ENCODE assay signal across 2 cellular contexts in the genomic region with DNA sequence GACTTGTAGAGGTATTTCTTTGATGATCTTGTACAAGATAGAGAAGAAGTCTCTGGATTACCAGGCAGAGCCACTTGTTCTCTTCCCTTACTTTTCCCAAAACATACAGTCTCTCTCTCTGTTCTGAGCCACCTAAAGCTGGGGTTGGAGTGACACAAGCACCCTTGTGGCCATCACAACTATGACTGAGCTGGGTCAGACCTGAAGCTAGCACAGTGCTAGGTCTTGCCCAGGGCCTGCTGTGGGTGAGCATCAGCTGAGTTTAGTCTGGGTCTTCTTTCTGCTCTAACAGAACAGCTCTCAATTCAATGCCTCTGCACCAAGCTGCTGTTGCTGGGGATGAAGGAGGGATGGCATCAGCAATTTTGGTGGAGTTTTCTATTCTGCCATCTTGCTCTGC.
TF ChIP-seq lines count a peak whose summit lies in the region.

No MANE protein-coding gene starts in this region.

TF ChIP-seq in WTC11, 78 proteins besides CTCF, POLR2A, EP300 and RAD21:
- TF ChIP-seq ZNF138 (CRISPR knock-in tag; conservative IDR thresholded peaks at IDR 0.05) = no peak
- TF ChIP-seq, protein P1, sequence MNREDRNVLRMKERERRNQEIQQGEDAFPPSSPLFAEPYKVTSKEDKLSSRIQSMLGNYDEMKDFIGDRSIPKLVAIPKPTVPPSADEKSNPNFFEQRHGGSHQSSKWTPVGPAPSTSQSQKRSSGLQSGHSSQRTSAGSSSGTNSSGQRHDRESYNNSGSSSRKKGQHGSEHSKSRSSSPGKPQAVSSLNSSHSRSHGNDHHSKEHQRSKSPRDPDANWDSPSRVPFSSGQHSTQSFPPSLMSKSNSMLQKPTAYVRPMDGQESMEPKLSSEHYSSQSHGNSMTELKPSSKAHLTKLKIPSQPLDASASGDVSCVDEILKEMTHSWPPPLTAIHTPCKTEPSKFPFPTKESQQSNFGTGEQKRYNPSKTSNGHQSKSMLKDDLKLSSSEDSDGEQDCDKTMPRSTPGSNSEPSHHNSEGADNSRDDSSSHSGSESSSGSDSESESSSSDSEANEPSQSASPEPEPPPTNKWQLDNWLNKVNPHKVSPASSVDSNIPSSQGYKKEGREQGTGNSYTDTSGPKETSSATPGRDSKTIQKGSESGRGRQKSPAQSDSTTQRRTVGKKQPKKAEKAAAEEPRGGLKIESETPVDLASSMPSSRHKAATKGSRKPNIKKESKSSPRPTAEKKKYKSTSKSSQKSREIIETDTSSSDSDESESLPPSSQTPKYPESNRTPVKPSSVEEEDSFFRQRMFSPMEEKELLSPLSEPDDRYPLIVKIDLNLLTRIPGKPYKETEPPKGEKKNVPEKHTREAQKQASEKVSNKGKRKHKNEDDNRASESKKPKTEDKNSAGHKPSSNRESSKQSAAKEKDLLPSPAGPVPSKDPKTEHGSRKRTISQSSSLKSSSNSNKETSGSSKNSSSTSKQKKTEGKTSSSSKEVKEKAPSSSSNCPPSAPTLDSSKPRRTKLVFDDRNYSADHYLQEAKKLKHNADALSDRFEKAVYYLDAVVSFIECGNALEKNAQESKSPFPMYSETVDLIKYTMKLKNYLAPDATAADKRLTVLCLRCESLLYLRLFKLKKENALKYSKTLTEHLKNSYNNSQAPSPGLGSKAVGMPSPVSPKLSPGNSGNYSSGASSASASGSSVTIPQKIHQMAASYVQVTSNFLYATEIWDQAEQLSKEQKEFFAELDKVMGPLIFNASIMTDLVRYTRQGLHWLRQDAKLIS (CRISPR knock-in tag; IDR thresholded peaks at IDR 0.05; ENCODE audit: borderline replicate concordance) = no peak
- TF ChIP-seq, protein P2, sequence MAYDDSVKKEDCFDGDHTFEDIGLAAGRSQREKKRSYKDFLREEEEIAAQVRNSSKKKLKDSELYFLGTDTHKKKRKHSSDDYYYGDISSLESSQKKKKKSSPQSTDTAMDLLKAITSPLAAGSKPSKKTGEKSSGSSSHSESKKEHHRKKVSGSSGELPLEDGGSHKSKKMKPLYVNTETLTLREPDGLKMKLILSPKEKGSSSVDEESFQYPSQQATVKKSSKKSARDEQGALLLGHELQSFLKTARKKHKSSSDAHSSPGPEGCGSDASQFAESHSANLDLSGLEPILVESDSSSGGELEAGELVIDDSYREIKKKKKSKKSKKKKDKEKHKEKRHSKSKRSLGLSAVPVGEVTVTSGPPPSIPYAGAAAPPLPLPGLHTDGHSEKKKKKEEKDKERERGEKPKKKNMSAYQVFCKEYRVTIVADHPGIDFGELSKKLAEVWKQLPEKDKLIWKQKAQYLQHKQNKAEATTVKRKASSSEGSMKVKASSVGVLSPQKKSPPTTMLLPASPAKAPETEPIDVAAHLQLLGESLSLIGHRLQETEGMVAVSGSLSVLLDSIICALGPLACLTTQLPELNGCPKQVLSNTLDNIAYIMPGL (CRISPR knock-in tag; IDR thresholded peaks at IDR 0.05) = no peak
- TF ChIP-seq FOXP1 (CRISPR knock-in tag; IDR thresholded peaks at IDR 0.05; ENCODE audit: borderline replicate concordance) = no peak
- no peak for TF ChIP-seq JUN (CRISPR knock-in tag; IDR thresholded peaks at IDR 0.05)
- TF ChIP-seq RORB (CRISPR knock-in tag; IDR thresholded peaks at IDR 0.05) = no peak
- TF ChIP-seq CREB1 (CRISPR knock-in tag; IDR thresholded peaks at IDR 0.05) = no peak
- no peak for TF ChIP-seq ZNF423 (CRISPR knock-in tag; IDR thresholded peaks at IDR 0.05)
- TF ChIP-seq, protein P3, sequence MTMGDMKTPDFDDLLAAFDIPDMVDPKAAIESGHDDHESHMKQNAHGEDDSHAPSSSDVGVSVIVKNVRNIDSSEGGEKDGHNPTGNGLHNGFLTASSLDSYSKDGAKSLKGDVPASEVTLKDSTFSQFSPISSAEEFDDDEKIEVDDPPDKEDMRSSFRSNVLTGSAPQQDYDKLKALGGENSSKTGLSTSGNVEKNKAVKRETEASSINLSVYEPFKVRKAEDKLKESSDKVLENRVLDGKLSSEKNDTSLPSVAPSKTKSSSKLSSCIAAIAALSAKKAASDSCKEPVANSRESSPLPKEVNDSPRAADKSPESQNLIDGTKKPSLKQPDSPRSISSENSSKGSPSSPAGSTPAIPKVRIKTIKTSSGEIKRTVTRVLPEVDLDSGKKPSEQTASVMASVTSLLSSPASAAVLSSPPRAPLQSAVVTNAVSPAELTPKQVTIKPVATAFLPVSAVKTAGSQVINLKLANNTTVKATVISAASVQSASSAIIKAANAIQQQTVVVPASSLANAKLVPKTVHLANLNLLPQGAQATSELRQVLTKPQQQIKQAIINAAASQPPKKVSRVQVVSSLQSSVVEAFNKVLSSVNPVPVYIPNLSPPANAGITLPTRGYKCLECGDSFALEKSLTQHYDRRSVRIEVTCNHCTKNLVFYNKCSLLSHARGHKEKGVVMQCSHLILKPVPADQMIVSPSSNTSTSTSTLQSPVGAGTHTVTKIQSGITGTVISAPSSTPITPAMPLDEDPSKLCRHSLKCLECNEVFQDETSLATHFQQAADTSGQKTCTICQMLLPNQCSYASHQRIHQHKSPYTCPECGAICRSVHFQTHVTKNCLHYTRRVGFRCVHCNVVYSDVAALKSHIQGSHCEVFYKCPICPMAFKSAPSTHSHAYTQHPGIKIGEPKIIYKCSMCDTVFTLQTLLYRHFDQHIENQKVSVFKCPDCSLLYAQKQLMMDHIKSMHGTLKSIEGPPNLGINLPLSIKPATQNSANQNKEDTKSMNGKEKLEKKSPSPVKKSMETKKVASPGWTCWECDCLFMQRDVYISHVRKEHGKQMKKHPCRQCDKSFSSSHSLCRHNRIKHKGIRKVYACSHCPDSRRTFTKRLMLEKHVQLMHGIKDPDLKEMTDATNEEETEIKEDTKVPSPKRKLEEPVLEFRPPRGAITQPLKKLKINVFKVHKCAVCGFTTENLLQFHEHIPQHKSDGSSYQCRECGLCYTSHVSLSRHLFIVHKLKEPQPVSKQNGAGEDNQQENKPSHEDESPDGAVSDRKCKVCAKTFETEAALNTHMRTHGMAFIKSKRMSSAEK (CRISPR knock-in tag; IDR thresholded peaks at IDR 0.05; ENCODE audit: borderline replicate concordance) = no peak

TF ChIP-seq in GM12878, 131 proteins besides CTCF, POLR2A, EP300 and RAD21:
- TF ChIP-seq RAD51 (IDR thresholded peaks at IDR 0.05) (no peak), TCF12 (IDR thresholded peaks at IDR 0.05; ENCODE audit: low read depth, low read length) (no peak), POLR2AphosphoS5 (IDR thresholded peaks at IDR 0.05; ENCODE audit: low read length) (no peak), YY1 (IDR thresholded peaks at IDR 0.05; ENCODE audit: low read depth, low read length) (no peak), SMC3 (IDR thresholded peaks at IDR 0.05; ENCODE audit: borderline replicate concordance, low read length) (no peak), MTA2 (IDR thresholded peaks at IDR 0.05; ENCODE audit: low read depth) (no peak), ETV6 (conservative IDR thresholded peaks at IDR 0.05 in 1 of 2, IDR thresholded peaks at IDR 0.05 in 1 of 2; ENCODE audit: borderline replicate concordance in 1 of 2, low read depth in 1 of 2) (no peak), TAF1 (IDR thresholded peaks at IDR 0.05; ENCODE audit: borderline replicate concordance, low read depth, low read length) (no peak), SMARCA5 (IDR thresholded peaks at IDR 0.05) (no peak), FOXM1 (IDR thresholded peaks at IDR 0.05; ENCODE audit: low read depth, low read length) (no peak)
- TF ChIP-seq, protein P4, sequence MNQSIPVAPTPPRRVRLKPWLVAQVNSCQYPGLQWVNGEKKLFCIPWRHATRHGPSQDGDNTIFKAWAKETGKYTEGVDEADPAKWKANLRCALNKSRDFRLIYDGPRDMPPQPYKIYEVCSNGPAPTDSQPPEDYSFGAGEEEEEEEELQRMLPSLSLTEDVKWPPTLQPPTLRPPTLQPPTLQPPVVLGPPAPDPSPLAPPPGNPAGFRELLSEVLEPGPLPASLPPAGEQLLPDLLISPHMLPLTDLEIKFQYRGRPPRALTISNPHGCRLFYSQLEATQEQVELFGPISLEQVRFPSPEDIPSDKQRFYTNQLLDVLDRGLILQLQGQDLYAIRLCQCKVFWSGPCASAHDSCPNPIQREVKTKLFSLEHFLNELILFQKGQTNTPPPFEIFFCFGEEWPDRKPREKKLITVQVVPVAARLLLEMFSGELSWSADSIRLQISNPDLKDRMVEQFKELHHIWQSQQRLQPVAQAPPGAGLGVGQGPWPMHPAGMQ (IDR thresholded peaks at IDR 0.05; ENCODE audit: borderline replicate concordance) = no peak
- TF ChIP-seq, protein P5, sequence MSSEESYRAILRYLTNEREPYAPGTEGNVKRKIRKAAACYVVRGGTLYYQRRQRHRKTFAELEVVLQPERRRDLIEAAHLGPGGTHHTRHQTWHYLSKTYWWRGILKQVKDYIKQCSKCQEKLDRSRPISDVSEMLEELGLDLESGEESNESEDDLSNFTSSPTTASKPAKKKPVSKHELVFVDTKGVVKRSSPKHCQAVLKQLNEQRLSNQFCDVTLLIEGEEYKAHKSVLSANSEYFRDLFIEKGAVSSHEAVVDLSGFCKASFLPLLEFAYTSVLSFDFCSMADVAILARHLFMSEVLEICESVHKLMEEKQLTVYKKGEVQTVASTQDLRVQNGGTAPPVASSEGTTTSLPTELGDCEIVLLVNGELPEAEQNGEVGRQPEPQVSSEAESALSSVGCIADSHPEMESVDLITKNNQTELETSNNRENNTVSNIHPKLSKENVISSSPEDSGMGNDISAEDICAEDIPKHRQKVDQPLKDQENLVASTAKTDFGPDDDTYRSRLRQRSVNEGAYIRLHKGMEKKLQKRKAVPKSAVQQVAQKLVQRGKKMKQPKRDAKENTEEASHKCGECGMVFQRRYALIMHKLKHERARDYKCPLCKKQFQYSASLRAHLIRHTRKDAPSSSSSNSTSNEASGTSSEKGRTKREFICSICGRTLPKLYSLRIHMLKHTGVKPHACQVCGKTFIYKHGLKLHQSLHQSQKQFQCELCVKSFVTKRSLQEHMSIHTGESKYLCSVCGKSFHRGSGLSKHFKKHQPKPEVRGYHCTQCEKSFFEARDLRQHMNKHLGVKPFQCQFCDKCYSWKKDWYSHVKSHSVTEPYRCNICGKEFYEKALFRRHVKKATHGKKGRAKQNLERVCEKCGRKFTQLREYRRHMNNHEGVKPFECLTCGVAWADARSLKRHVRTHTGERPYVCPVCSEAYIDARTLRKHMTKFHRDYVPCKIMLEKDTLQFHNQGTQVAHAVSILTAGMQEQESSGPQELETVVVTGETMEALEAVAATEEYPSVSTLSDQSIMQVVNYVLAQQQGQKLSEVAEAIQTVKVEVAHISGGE (CRISPR knock-in tag; IDR thresholded peaks at IDR 0.05) = no peak
- TF ChIP-seq, protein P6, sequence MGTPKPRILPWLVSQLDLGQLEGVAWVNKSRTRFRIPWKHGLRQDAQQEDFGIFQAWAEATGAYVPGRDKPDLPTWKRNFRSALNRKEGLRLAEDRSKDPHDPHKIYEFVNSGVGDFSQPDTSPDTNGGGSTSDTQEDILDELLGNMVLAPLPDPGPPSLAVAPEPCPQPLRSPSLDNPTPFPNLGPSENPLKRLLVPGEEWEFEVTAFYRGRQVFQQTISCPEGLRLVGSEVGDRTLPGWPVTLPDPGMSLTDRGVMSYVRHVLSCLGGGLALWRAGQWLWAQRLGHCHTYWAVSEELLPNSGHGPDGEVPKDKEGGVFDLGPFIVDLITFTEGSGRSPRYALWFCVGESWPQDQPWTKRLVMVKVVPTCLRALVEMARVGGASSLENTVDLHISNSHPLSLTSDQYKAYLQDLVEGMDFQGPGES (IDR thresholded peaks at IDR 0.05) = no peak
- TF ChIP-seq, protein P7, sequence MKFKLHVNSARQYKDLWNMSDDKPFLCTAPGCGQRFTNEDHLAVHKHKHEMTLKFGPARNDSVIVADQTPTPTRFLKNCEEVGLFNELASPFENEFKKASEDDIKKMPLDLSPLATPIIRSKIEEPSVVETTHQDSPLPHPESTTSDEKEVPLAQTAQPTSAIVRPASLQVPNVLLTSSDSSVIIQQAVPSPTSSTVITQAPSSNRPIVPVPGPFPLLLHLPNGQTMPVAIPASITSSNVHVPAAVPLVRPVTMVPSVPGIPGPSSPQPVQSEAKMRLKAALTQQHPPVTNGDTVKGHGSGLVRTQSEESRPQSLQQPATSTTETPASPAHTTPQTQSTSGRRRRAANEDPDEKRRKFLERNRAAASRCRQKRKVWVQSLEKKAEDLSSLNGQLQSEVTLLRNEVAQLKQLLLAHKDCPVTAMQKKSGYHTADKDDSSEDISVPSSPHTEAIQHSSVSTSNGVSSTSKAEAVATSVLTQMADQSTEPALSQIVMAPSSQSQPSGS (IDR thresholded peaks at IDR 0.05; ENCODE audit: low read length) = no peak
